Comparison of ENCODE assay signal across 1 cellular context in the genomic region with DNA sequence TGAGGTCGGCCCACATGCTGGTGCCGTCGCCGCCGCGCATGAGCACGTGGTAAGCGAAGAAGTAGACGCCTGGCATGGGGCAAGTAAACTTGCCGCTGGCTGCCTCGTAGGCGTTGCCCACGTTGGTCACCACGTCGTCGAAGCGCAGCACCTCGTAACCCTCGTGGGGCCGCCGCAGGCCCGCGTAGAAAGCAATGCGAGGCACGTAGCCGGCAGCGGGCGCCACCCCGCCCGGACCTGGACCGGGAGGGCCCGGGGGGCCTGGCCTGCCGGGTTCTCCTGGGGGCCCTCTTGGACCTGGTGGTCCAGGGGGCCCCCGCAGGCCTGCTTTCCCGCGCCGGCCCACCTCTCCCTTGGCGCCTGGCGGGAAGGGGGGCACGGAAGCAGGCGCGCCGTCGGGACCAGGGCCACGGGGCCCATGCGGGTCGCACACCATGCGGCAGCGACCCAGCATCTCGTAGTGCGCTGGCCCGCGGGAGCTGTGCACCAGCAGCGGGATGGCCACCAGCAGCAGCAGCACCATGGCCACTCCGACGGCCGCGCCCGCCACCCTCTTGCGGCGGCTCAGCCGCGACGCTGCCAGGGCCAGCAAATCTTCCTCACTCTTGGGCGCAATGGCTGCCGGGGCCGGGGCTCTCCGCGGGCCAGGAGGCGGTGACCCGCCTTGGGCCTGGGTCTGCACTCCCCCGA.
A peak's percentile ranks its signal among the peaks of the same experiment; 100 is the strongest.
TF ChIP-seq lines count a peak whose summit lies in the region.

No MANE protein-coding gene starts in this region.

TF ChIP-seq in WTC11, 78 proteins besides CTCF, POLR2A, EP300 and RAD21 (continued from another document):
- TF ChIP-seq HMGXB4 (CRISPR knock-in tag; IDR thresholded peaks at IDR 0.05), result no peak
- TF ChIP-seq, protein P1, sequence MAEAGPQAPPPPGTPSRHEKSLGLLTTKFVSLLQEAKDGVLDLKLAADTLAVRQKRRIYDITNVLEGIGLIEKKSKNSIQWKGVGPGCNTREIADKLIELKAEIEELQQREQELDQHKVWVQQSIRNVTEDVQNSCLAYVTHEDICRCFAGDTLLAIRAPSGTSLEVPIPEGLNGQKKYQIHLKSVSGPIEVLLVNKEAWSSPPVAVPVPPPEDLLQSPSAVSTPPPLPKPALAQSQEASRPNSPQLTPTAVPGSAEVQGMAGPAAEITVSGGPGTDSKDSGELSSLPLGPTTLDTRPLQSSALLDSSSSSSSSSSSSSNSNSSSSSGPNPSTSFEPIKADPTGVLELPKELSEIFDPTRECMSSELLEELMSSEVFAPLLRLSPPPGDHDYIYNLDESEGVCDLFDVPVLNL (CRISPR knock-in tag; IDR thresholded peaks at IDR 0.05; ENCODE audit: borderline replicate concordance, low read depth), result no peak
- no peak for TF ChIP-seq NR2C2 (CRISPR knock-in tag; IDR thresholded peaks at IDR 0.05)
- TF ChIP-seq, protein P2, sequence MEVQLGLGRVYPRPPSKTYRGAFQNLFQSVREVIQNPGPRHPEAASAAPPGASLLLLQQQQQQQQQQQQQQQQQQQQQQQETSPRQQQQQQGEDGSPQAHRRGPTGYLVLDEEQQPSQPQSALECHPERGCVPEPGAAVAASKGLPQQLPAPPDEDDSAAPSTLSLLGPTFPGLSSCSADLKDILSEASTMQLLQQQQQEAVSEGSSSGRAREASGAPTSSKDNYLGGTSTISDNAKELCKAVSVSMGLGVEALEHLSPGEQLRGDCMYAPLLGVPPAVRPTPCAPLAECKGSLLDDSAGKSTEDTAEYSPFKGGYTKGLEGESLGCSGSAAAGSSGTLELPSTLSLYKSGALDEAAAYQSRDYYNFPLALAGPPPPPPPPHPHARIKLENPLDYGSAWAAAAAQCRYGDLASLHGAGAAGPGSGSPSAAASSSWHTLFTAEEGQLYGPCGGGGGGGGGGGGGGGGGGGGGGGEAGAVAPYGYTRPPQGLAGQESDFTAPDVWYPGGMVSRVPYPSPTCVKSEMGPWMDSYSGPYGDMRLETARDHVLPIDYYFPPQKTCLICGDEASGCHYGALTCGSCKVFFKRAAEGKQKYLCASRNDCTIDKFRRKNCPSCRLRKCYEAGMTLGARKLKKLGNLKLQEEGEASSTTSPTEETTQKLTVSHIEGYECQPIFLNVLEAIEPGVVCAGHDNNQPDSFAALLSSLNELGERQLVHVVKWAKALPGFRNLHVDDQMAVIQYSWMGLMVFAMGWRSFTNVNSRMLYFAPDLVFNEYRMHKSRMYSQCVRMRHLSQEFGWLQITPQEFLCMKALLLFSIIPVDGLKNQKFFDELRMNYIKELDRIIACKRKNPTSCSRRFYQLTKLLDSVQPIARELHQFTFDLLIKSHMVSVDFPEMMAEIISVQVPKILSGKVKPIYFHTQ (CRISPR knock-in tag; IDR thresholded peaks at IDR 0.05), result no peak
- TF ChIP-seq, protein P3, sequence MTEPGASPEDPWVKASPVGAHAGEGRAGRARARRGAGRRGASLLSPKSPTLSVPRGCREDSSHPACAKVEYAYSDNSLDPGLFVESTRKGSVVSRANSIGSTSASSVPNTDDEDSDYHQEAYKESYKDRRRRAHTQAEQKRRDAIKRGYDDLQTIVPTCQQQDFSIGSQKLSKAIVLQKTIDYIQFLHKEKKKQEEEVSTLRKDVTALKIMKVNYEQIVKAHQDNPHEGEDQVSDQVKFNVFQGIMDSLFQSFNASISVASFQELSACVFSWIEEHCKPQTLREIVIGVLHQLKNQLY (CRISPR knock-in tag; IDR thresholded peaks at IDR 0.05), result no peak
- peak; percentile 69; the same call in 1 of the 2 replicates for TF ChIP-seq ZNF138 (CRISPR knock-in tag; conservative IDR thresholded peaks at IDR 0.05)
- no peak for TF ChIP-seq ATF3 (CRISPR knock-in tag; conservative IDR thresholded peaks at IDR 0.05)
- peak; percentile 53; the same call in 1 of the 2 replicates for TF ChIP-seq USF1 (CRISPR knock-in tag; IDR thresholded peaks at IDR 0.05)
- no peak for TF ChIP-seq ZNF317 (CRISPR knock-in tag; IDR thresholded peaks at IDR 0.05; ENCODE audit: borderline replicate concordance, low read depth)
- TF ChIP-seq ZNF121 (CRISPR knock-in tag; IDR thresholded peaks at IDR 0.05), result no peak
- no peak for TF ChIP-seq GTF2I (CRISPR knock-in tag; conservative IDR thresholded peaks at IDR 0.05)
- no peak for TF ChIP-seq ETV6 (CRISPR knock-in tag; IDR thresholded peaks at IDR 0.05)
- TF ChIP-seq ESRRA (CRISPR knock-in tag; IDR thresholded peaks at IDR 0.05; ENCODE audit: borderline replicate concordance), result no peak
- TF ChIP-seq RELA (CRISPR knock-in tag; IDR thresholded peaks at IDR 0.05; ENCODE audit: borderline replicate concordance), result no peak
- no peak for TF ChIP-seq JAZF1 (CRISPR knock-in tag; IDR thresholded peaks at IDR 0.05)
- no peak for TF ChIP-seq GRHL2 (CRISPR knock-in tag; IDR thresholded peaks at IDR 0.05; ENCODE audit: insufficient replicate concordance, severe bottlenecking)
- no peak for TF ChIP-seq OVOL2 (CRISPR knock-in tag; IDR thresholded peaks at IDR 0.05; ENCODE audit: borderline replicate concordance)
